Comparison of ENCODE assay signal across 1 cellular context in the genomic region with DNA sequence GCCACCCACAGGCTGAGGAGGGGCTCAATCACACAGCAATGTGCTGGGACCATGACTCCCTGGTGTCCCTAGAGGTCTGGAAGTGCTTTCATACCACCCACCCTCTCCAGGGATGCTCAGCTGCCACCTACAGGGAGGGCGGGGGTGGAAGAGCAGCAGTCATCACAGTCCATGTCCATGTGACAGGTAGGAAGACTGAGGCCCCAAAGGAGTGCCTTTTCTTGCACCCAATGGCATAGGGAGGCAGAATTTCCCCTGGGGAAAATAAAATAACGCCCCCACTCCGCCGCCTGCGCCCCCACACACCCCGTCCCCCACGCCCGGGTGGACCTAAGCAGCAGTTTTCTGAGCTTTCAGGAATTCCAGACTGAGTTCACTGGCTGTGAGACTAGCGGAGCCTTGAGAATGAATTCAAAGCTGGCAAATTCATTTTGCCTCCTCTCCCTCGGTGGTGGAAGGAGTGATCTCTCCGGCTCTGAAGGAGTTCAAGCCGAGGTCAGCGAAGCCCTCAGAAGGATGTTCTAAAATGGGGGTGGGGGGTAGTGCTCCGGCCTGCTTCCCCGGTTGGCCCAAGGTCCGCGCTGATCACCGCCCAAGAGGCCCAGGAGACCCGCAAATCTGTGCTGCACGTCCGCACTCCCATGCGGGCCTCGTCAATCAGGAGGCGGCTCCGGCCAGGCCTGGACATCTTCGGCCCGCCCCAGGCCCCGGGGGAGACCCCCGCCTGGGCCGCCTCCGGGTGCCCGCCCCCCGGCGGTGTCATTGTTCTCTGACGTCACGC.
TF ChIP-seq lines count a peak whose summit lies in the region.

No MANE protein-coding gene starts in this region.

TF ChIP-seq in K562, 482 proteins besides CTCF, POLR2A, EP300 and RAD21 (continued from another document and continues in another):
- TF ChIP-seq TSHZ1 (CRISPR knock-in tag; IDR thresholded peaks at IDR 0.05) (no peak), HBP1 (CRISPR knock-in tag; IDR thresholded peaks at IDR 0.05) (no peak), ZBTB9 (CRISPR knock-in tag; IDR thresholded peaks at IDR 0.05) (no peak), SFPQ (IDR thresholded peaks at IDR 0.05; ENCODE audit: low read depth, low read length) (no peak), ARID2 (IDR thresholded peaks at IDR 0.05) (no peak), CTBP1 (IDR thresholded peaks at IDR 0.05; ENCODE audit: borderline replicate concordance) (peak; percentile 87), SMARCA5 (IDR thresholded peaks at IDR 0.05) (peak; percentile 48; the same call in 1 of the 2 replicates), NELFE (IDR thresholded peaks at IDR 0.05; ENCODE audit: insufficient read depth, insufficient read length) (no peak), PTRF (tag; IDR thresholded peaks at IDR 0.05) (no peak), ZKSCAN1 (IDR thresholded peaks at IDR 0.05; ENCODE audit: low read depth, low read length) (no peak), ETV5 (CRISPR knock-in tag; IDR thresholded peaks at IDR 0.05; ENCODE audit: low read depth) (no peak), YBX1 (IDR thresholded peaks at IDR 0.05) (no peak), RB1 (IDR thresholded peaks at IDR 0.05; ENCODE audit: low read depth) (peak; percentile 9; the same call in 1 of the 2 replicates), ZNF583 (CRISPR knock-in tag; IDR thresholded peaks at IDR 0.05) (no peak), POLR2AphosphoS5 (IDR thresholded peaks at IDR 0.05; ENCODE audit: control insufficient read depth, insufficient read depth, low read depth, low read length) (no peak), ZNF431 (CRISPR knock-in tag; IDR thresholded peaks at IDR 0.05) (no peak), ZNF133 (CRISPR knock-in tag; IDR thresholded peaks at IDR 0.05) (no peak), NBN (IDR thresholded peaks at IDR 0.05; ENCODE audit: low read depth) (no peak), TBP (optimal IDR thresholded peaks at IDR 0.05; ENCODE audit: low read depth, low read length) (no peak), ZNF282 (CRISPR knock-in tag; IDR thresholded peaks at IDR 0.05) (no peak), ATF1 (CRISPR knock-in tag; IDR thresholded peaks at IDR 0.05) (no peak), ATF1 (tag; IDR thresholded peaks at IDR 0.05) (peak; percentile 69), CCNT2 (IDR thresholded peaks at IDR 0.05; ENCODE audit: borderline replicate concordance, extremely low read depth, insufficient read length, low read depth, low read length) (no peak), RFX1 (IDR thresholded peaks at IDR 0.05) (no peak), MBD2 (IDR thresholded peaks at IDR 0.05; ENCODE audit: borderline replicate concordance, low read depth) (no peak), CHAMP1 (IDR thresholded peaks at IDR 0.05) (no peak)
- TF ChIP-seq, protein P1, sequence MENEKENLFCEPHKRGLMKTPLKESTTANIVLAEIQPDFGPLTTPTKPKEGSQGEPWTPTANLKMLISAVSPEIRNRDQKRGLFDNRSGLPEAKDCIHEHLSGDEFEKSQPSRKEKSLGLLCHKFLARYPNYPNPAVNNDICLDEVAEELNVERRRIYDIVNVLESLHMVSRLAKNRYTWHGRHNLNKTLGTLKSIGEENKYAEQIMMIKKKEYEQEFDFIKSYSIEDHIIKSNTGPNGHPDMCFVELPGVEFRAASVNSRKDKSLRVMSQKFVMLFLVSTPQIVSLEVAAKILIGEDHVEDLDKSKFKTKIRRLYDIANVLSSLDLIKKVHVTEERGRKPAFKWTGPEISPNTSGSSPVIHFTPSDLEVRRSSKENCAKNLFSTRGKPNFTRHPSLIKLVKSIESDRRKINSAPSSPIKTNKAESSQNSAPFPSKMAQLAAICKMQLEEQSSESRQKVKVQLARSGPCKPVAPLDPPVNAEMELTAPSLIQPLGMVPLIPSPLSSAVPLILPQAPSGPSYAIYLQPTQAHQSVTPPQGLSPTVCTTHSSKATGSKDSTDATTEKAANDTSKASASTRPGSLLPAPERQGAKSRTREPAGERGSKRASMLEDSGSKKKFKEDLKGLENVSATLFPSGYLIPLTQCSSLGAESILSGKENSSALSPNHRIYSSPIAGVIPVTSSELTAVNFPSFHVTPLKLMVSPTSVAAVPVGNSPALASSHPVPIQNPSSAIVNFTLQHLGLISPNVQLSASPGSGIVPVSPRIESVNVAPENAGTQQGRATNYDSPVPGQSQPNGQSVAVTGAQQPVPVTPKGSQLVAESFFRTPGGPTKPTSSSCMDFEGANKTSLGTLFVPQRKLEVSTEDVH (IDR thresholded peaks at IDR 0.05; ENCODE audit: low read depth, partially characterized antibody) = no peak
- TF ChIP-seq, protein P2, sequence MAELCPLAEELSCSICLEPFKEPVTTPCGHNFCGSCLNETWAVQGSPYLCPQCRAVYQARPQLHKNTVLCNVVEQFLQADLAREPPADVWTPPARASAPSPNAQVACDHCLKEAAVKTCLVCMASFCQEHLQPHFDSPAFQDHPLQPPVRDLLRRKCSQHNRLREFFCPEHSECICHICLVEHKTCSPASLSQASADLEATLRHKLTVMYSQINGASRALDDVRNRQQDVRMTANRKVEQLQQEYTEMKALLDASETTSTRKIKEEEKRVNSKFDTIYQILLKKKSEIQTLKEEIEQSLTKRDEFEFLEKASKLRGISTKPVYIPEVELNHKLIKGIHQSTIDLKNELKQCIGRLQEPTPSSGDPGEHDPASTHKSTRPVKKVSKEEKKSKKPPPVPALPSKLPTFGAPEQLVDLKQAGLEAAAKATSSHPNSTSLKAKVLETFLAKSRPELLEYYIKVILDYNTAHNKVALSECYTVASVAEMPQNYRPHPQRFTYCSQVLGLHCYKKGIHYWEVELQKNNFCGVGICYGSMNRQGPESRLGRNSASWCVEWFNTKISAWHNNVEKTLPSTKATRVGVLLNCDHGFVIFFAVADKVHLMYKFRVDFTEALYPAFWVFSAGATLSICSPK (IDR thresholded peaks at IDR 0.05; ENCODE audit: borderline replicate concordance) = no peak
- TF ChIP-seq, protein P3, sequence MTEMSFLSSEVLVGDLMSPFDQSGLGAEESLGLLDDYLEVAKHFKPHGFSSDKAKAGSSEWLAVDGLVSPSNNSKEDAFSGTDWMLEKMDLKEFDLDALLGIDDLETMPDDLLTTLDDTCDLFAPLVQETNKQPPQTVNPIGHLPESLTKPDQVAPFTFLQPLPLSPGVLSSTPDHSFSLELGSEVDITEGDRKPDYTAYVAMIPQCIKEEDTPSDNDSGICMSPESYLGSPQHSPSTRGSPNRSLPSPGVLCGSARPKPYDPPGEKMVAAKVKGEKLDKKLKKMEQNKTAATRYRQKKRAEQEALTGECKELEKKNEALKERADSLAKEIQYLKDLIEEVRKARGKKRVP (CRISPR knock-in tag; IDR thresholded peaks at IDR 0.05) = no peak
- TF ChIP-seq, protein P4, sequence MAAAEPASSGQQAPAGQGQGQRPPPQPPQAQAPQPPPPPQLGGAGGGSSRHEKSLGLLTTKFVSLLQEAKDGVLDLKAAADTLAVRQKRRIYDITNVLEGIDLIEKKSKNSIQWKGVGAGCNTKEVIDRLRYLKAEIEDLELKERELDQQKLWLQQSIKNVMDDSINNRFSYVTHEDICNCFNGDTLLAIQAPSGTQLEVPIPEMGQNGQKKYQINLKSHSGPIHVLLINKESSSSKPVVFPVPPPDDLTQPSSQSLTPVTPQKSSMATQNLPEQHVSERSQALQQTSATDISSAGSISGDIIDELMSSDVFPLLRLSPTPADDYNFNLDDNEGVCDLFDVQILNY (CRISPR knock-in tag; IDR thresholded peaks at IDR 0.05) = no peak
- TF ChIP-seq, protein P5, sequence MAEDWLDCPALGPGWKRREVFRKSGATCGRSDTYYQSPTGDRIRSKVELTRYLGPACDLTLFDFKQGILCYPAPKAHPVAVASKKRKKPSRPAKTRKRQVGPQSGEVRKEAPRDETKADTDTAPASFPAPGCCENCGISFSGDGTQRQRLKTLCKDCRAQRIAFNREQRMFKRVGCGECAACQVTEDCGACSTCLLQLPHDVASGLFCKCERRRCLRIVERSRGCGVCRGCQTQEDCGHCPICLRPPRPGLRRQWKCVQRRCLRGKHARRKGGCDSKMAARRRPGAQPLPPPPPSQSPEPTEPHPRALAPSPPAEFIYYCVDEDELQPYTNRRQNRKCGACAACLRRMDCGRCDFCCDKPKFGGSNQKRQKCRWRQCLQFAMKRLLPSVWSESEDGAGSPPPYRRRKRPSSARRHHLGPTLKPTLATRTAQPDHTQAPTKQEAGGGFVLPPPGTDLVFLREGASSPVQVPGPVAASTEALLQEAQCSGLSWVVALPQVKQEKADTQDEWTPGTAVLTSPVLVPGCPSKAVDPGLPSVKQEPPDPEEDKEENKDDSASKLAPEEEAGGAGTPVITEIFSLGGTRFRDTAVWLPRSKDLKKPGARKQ (CRISPR knock-in tag; IDR thresholded peaks at IDR 0.05) = no peak
- TF ChIP-seq, protein P6, sequence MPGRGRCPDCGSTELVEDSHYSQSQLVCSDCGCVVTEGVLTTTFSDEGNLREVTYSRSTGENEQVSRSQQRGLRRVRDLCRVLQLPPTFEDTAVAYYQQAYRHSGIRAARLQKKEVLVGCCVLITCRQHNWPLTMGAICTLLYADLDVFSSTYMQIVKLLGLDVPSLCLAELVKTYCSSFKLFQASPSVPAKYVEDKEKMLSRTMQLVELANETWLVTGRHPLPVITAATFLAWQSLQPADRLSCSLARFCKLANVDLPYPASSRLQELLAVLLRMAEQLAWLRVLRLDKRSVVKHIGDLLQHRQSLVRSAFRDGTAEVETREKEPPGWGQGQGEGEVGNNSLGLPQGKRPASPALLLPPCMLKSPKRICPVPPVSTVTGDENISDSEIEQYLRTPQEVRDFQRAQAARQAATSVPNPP (IDR thresholded peaks at IDR 0.05; ENCODE audit: borderline replicate concordance, insufficient read depth, insufficient read length) = no peak
